ENCODE assay signal across 23 cellular contexts in the genomic region with DNA sequence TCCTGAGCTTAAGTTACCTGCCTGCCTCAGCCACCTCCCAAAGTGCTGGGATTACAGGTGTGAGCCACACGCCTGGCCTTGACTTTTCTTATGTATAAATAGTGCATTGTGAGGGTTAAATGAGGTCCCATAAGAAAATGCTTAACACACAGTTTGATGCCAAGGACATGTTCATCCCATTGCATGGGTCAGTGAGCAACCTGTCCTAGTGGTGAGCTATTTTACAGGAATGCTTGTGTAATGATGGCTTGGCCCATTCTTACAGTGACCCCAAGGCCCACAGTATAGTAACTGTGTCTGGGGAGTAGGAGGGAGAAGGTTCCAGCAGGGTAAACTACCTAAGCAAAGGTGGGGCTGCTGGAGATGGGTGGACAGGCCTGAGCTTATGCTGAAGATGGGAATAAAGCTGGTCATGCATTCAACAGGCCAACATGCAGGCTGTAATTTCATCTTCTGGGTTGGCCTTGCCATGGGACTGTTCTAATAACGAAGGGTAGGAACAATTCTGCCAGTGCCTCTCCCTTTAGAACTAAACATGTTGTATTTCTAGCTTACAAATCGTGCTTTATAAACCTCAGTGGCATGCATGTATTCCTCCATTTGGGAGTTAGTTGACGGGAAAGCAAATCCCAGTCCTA. TPM values are rescaled to one million over a fixed set of nuclear protein-coding genes. Genes with fewer than 3 reads are reported as not detected.
DNase-seq lines count a peak whose midpoint lies in the region; ATAC-seq and TF ChIP-seq lines count a peak whose summit lies in the region.
"Had no signal": no experiment of that assay in that cellular context is flagged by ENCODE, and none has a peak within 500 bp of the region (broad histone marks: within the 10 kb centered on the region; RNA-seq: fewer than 3 reads in every experiment).

No MANE protein-coding gene starts in this region.

- H3K36me3 ChIP-seq in HEK293 (ENCODE audit: control insufficient read depth in 2 of 2, insufficient read depth in 1 of 2, low read length in 2 of 2), result peaks cover 4 to 20% of the 10 kb centered on the region in 2 experiments; a peak in 2 of 3 replicates
- peaks cover 0 to 4% (median 1%) of the 10 kb centered on the region in 3 donors for H3K36me3 ChIP-seq in skeletal muscle tissue (ENCODE audit: control insufficient read depth in 3 of 3, insufficient read depth in 3 of 3, low read length in 3 of 3)
- H3K36me3 ChIP-seq in mesendoderm (ENCODE audit: control insufficient read depth, insufficient read depth, low read length), result no peaks in the 10 kb centered on the region

- H3K27ac ChIP-seq in HEK293 (ENCODE audit: extremely low read depth, low read depth, low read length) (no peak overlapping the region), skeletal muscle tissue (ENCODE audit: low read depth, low read length) (peak overlapping the region; percentile 75), mesendoderm (ENCODE audit: low read depth, low read length) (no peak overlapping the region), foreskin keratinocyte (no peak overlapping the region)
- H3K27ac ChIP-seq: A549 had no signal

- H3K4me3 ChIP-seq in HEK293 (ENCODE audit: low read depth, low read length), result no peak overlapping the region
- no peak overlapping the region for H3K4me3 ChIP-seq in skeletal muscle tissue (ENCODE audit: low read length in 3 of 3)
- no peak overlapping the region for H3K4me3 ChIP-seq in mesendoderm (ENCODE audit: low read length)
- H3K4me3 ChIP-seq: A549 had no signal

- no peak overlapping the region for H2AK5ac ChIP-seq in mesendoderm (ENCODE audit: low read length)

- H3K4ac ChIP-seq in mesendoderm (ENCODE audit: low read depth, low read length), result no peak overlapping the region

- H3K9me3 ChIP-seq in HEK293 (ENCODE audit: control insufficient read depth, insufficient read depth, low read depth, low read length), result no peaks in the 10 kb centered on the region
- no peaks in the 10 kb centered on the region for H3K9me3 ChIP-seq in T-helper 17 cell (ENCODE audit: control insufficient read depth, low read length, poor library complexity, severe bottlenecking)
- no peaks in the 10 kb centered on the region for H3K9me3 ChIP-seq in skeletal muscle tissue (ENCODE audit: control insufficient read depth in 3 of 3, low read length in 3 of 3)
- H3K9me3 ChIP-seq: A549 had no signal

- no peak overlapping the region for H3K4me3 Mint-ChIP-seq in T-helper 17 cell
- H3K4me3 Mint-ChIP-seq: CD14-positive monocyte had no signal

- no peak overlapping the region for H4K8ac ChIP-seq in mesendoderm (ENCODE audit: low read depth, low read length)

- DNase-seq in T-helper 17 cell (no peak), left kidney (ENCODE audit: low read depth, low spot score) (peak; percentile 12), mesendoderm (no peak), foreskin keratinocyte (no peak), AG08396 (ENCODE audit: low spot score) (no peak)
- DNase-seq: AML-193; DMS 273 treated with DMSO at 0.1 percent for 48 hours; DND-41; H7; NCI-H1694 treated with DMSO at 0.1 percent for 48 hours; NCI-H510A; NCI-H748 treated with DMSO at 0.1 percent for 48 hours; NK-92 treated with Interleukin-12 subunit alpha and Interleukin-12 subunit beta, amount 100 ng/mL, for 24 hours; SIG-M5 had no signal

- no peak overlapping the region for H3K18ac ChIP-seq in mesendoderm (ENCODE audit: low read length)

- H3K4me1 ChIP-seq in HEK293 (ENCODE audit: control insufficient read depth, insufficient read depth, low read length) (peaks cover 3% of the 10 kb centered on the region; the same call in 1 of the 2 replicates), skeletal muscle tissue (ENCODE audit: control insufficient read depth in 3 of 3, insufficient read depth in 3 of 3, low read length in 3 of 3) (peaks cover 46 to 55% (median 49%) of the 10 kb centered on the region in 3 donors), mesendoderm (ENCODE audit: control insufficient read depth, low read depth, low read length) (peaks cover 1% of the 10 kb centered on the region), foreskin keratinocyte (peaks cover 19% of the 10 kb centered on the region)

- H4K5ac ChIP-seq in mesendoderm (ENCODE audit: low read length), result no peak overlapping the region

- H3K4me1 Mint-ChIP-seq in T-helper 17 cell, result peaks cover 2% of the 10 kb centered on the region

- ATAC-seq in T-helper 17 cell (no peak), HG03520 (IDR thresholded peaks at IDR 0.05; ENCODE audit: unreplicated experiment) (no peak), foreskin keratinocyte (no peak)
- ATAC-seq: A549 had no signal

- WGBS in mesendoderm (ENCODE audit: extremely low coverage, insufficient coverage, low lambda C conversion rate), result no CpG with 5 or more reads among the region's 4 CpGs

- POLR2A ChIA-PET in HEK293 (lab: Yijun Ruan, JAX), result no interaction called here

- no peak overlapping the region for H3K23ac ChIP-seq in mesendoderm (ENCODE audit: low read length)

- peak overlapping the region; percentile 54 to 58 (median 57) for H3K9ac ChIP-seq in skeletal muscle tissue (ENCODE audit: low read depth in 1 of 3, low read length in 3 of 3)
- no peak overlapping the region for H3K9ac ChIP-seq in mesendoderm (ENCODE audit: low read length)

- H3K4me2 ChIP-seq in mesendoderm (ENCODE audit: low read length), result no peak overlapping the region
- H3K4me2 ChIP-seq: A549 had no signal

- H3K79me2 ChIP-seq in mesendoderm (ENCODE audit: control insufficient read depth, insufficient read depth, low read length), result no peaks in the 10 kb centered on the region

- H3K56ac ChIP-seq in mesendoderm (ENCODE audit: low read length), result no peak overlapping the region

- no peak overlapping the region for H2BK120ac ChIP-seq in mesendoderm (ENCODE audit: low read depth, low read length)

- no peaks in the 10 kb centered on the region for H3K36me3 Mint-ChIP-seq in T-helper 17 cell (ENCODE audit: low read depth)

- H3K27me3 ChIP-seq in skeletal muscle tissue (ENCODE audit: control insufficient read depth in 3 of 3, insufficient read depth in 3 of 3, low read length in 3 of 3) (no peaks in the 10 kb centered on the region), mesendoderm (ENCODE audit: insufficient read depth, low read length, poor library complexity) (no peaks in the 10 kb centered on the region), foreskin keratinocyte (no peaks in the 10 kb centered on the region)

- no peaks in the 10 kb centered on the region for H3K79me1 ChIP-seq in mesendoderm (ENCODE audit: low read length)

- no peak for TF ChIP-seq CTCF in HEK293 (tag by site-specific recombination; IDR thresholded peaks at IDR 0.05)
- TF ChIP-seq CTCF in foreskin keratinocyte (conservative IDR thresholded peaks at IDR 0.05), result no peak

- no peak overlapping the region for H2BK5ac ChIP-seq in mesendoderm (ENCODE audit: low read length)

- H2BK15ac ChIP-seq in mesendoderm (replicated peaks; ENCODE audit: low read depth), result no peak overlapping the region

- CTCF ChIA-PET in HEK293 (lab: Yijun Ruan, JAX), result interaction anchor here (0.6 to 9.9 kb wide), 3 partner anchors 34 to 71 kb away, joined by 5 to 71 read pairs (median 7); a partner anchor contains a TSS

- no peaks in the 10 kb centered on the region for H3K27me3 Mint-ChIP-seq in T-helper 17 cell

- peak overlapping the region; percentile 34 for H3K27ac Mint-ChIP-seq in T-helper 17 cell

TF ChIP-seq in HEK293, 187 proteins besides CTCF, POLR2A, EP300 and RAD21:
- peak; percentile 32; the same call in 1 of the 2 replicates for TF ChIP-seq SCRT2 (tag by site-specific recombination; IDR thresholded peaks at IDR 0.05)
- no peak for TF ChIP-seq PRDM1 (tag by site-specific recombination; IDR thresholded peaks at IDR 0.05)

RNA-seq across cellular contexts. Expression of a gene that starts 6.2 kb away (rescaled TPM):
- total RNA-seq in T-helper 17 cell (10 to 100 TPM; 16.4 to 21.8 TPM), skeletal muscle tissue (51.1 TPM), foreskin keratinocyte (37.9 and 40.6 TPM in 2 replicates)
- polyA plus RNA-seq in mesendoderm (2013, experiment 1 of 2), result 8.5 TPM
- 9.2 TPM for polyA plus RNA-seq in mesendoderm (2013, experiment 2 of 2)
- 34.6 and 35.2 TPM in 2 replicates for polyA plus RNA-seq in foreskin keratinocyte

RNA-seq across cellular contexts. Expression of a gene that starts 34.9 kb away (rescaled TPM):
- 10 to 100 TPM; 45.2 to 51.9 TPM for total RNA-seq in T-helper 17 cell
- total RNA-seq in skeletal muscle tissue, result 43.3 TPM
- 88.3 TPM for polyA plus RNA-seq in mesendoderm (2013, experiment 1 of 2)
- polyA plus RNA-seq in mesendoderm (2013, experiment 2 of 2), result 89.3 TPM
- 223 and 231 TPM in 2 replicates for total RNA-seq in foreskin keratinocyte
- polyA plus RNA-seq in foreskin keratinocyte, result 166 and 173 TPM in 2 replicates

RNA-seq across cellular contexts. Expression of a gene that starts 36.4 kb away (rescaled TPM):
- not detected for total RNA-seq in T-helper 17 cell
- total RNA-seq in skeletal muscle tissue, result 1.6 TPM
- polyA plus RNA-seq in mesendoderm (2013, experiment 1 of 2), result 1.2 TPM
- polyA plus RNA-seq in mesendoderm (2013, experiment 2 of 2), result 1.0 TPM
- not detected in 2 replicates for total RNA-seq in foreskin keratinocyte
- not detected in 2 replicates for polyA plus RNA-seq in foreskin keratinocyte
- total RNA-seq: G401, H7, HT1080, OCI-LY7, RPMI7951 had no signal
- polyA plus RNA-seq: A549, CD14-positive monocyte had no signal

RNA-seq across cellular contexts. Expression of a gene that starts 46.4 kb away (rescaled TPM):
- total RNA-seq in T-helper 17 cell, result 10 to 100 TPM; 49.2 to 59.6 TPM
- total RNA-seq in skeletal muscle tissue, result 12.0 TPM
- polyA plus RNA-seq in mesendoderm (2013, experiment 1 of 2), result 9.0 TPM
- polyA plus RNA-seq in mesendoderm (2013, experiment 2 of 2), result 8.8 TPM
- 37.3 and 41.0 TPM in 2 replicates for total RNA-seq in foreskin keratinocyte
- polyA plus RNA-seq in foreskin keratinocyte, result 31.2 and 33.2 TPM in 2 replicates

RNA-seq across cellular contexts. Expression of a gene that starts 59.2 kb away (rescaled TPM):
- total RNA-seq in T-helper 17 cell, result 1 to 10 TPM in 1 of 2 donors, under 1 TPM in 1; 0.55 to 1.3 TPM
- 2.1 TPM for total RNA-seq in skeletal muscle tissue
- polyA plus RNA-seq in mesendoderm (2013, experiment 1 of 2), result 7.3 TPM
- 7.1 TPM for polyA plus RNA-seq in mesendoderm (2013, experiment 2 of 2)
- 11.8 and 13.5 TPM in 2 replicates for total RNA-seq in foreskin keratinocyte
- 8.5 and 9.7 TPM in 2 replicates for polyA plus RNA-seq in foreskin keratinocyte
